11 cellular contexts compared by ENCODE assay signal in the genomic region with DNA sequence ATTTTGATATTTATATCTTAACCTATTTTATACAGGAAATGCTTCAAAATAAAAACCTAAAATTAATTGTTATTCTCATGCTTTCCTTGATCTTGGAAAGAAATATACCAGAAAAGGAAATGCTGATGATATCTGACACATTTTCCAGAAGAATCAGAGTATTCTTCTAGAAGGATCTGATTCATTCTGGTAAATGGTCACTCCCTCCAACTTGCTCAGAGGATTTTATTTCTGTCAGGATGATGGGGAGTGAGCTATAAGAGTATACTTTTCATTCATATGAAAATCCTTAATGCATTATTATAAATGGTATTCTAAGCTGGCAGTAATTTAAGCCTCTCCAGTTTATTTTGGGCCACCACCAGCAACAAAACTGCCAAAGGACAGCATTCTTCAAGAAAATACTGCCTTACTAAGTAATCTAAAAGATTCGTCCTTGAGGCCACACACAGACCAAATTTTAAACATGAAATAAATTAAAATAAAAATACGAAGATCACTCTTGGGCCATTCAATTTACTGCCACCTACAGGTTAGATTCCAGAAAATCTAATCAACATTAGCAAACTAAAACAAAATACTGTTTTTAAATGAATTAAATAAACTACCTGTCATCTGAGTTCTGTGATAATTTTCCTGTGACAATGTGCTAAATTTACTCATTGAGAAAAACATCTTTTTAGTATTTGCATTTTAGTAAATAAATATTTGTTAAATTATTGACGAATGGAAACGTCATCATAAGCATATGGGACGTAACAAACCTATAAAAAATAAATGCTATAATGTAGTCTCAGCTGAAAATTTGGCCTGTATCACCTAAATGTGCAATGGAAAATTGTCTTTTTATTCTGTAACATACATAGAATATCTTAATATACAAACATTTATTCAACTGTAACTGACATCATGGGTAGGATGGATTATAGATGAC.
DNase-seq lines count a peak whose midpoint lies in the region; ATAC-seq, FAIRE-seq and TF ChIP-seq lines count a peak whose summit lies in the region.
"Had no signal": no experiment of that assay in that cellular context is flagged by ENCODE, and none has a peak within 500 bp of the region (broad histone marks: within the 10 kb centered on the region; RNA-seq: fewer than 3 reads in every experiment).

No MANE protein-coding gene starts in this region.

- WGBS in A549 (ENCODE audit: missing lambda C conversion rate): 56% methylated on average over 5 of the region's 5 CpGs
- WGBS in gastroesophageal sphincter (ENCODE audit: low coverage in 1 of 2), 2 donors: 31 to 54% methylated on average over 5 of the region's 5 CpGs

- no peak overlapping the region for H3K27ac ChIP-seq in A549
- peak overlapping the region in 2 of 4 donors; percentile 17 to 36 for H3K27ac ChIP-seq in gastroesophageal sphincter

- peaks cover 6% of the 10 kb centered on the region for H3K4me1 ChIP-seq in A549
- H3K4me1 ChIP-seq in adipocyte (ENCODE audit: control insufficient read depth, insufficient read depth, low read length): peaks cover 29% of the 10 kb centered on the region
- H3K4me1 ChIP-seq in gastroesophageal sphincter: peaks cover 6 to 40% (median 8%) of the 10 kb centered on the region in 3 donors

- FAIRE-seq in A549 (lab: Jason Lieb, UNC): no peak

- peak; percentile 57 for TF ChIP-seq CTCF in A549 (IDR thresholded peaks at IDR 0.05)
- TF ChIP-seq CTCF in GM12873 (IDR thresholded peaks at IDR 0.05; ENCODE audit: insufficient read depth, low read depth, low read length, missing control alignments): peak; percentile 21
- peak in 3 of 4 experiments; percentile 20 to 43 (median 23) for TF ChIP-seq CTCF in gastroesophageal sphincter (IDR thresholded peaks at IDR 0.05)

- H3K9ac ChIP-seq in adipocyte (ENCODE audit: low read length): peak overlapping the region; percentile 30

- POLR2A ChIA-PET in A549 (lab: Yijun Ruan, JAX): no interaction called here

- TF ChIP-seq RAD21 in A549 (conservative IDR thresholded peaks at IDR 0.05 in 1 of 2, IDR thresholded peaks at IDR 0.05 in 1 of 2): peak; percentile 19 to 34; a peak in 3 of 5 replicates

- peaks cover 3% of the 10 kb centered on the region for H3K36me3 ChIP-seq in adipocyte (ENCODE audit: control insufficient read depth, insufficient read depth, low read length, severe bottlenecking)
- H3K36me3 ChIP-seq in gastroesophageal sphincter: no peaks in the 10 kb centered on the region
- H3K36me3 ChIP-seq: sigmoid colon had no signal

- no peak for TF ChIP-seq POLR2A in A549 (IDR thresholded peaks at IDR 0.05; ENCODE audit: low read length)
- TF ChIP-seq POLR2A in gastroesophageal sphincter (IDR thresholded peaks at IDR 0.05): no peak

- H3K4me2 ChIP-seq in A549: peak overlapping the region; percentile 6; the same call in 1 of the 3 replicates

- CTCF ChIA-PET in A549 (lab: Yijun Ruan, JAX): interaction anchor here (1.5 to 1.9 kb wide), 2 partner anchors 10 to 72 kb away, joined by 4 to 7 read pairs; a partner anchor contains a TSS

- no peak for ATAC-seq in A549
- no peak for ATAC-seq in gastroesophageal sphincter
- ATAC-seq in GM21360 (IDR thresholded peaks at IDR 0.05; ENCODE audit: unreplicated experiment): no peak

- DNase-seq in A549 (ENCODE audit: low read depth in 1 of 2, low spot score in 1 of 2) (no peak), adipocyte (ENCODE audit: low read depth) (peak; percentile 62), SKM-1 (lab: John Stamatoyannopoulos, UW; ENCODE audit: unreplicated experiment) (no peak), DMS79 (lab: John Stamatoyannopoulos, UW) (no peak), cortex of kidney (lab: John Stamatoyannopoulos, UW) (no peak)
- DNase-seq: activated CD4-positive, alpha-beta T cell treated with anti-CD3 and anti-CD28 coated beads, Interleukin-2, amount 10 ng/mL, durations not matched to agents 24 days and 14 days; stimulated activated naive CD4-positive, alpha-beta T cell had no signal

- no peak for TF ChIP-seq EP300 in A549 (IDR thresholded peaks at IDR 0.05)
- no peak for TF ChIP-seq EP300 in gastroesophageal sphincter (IDR thresholded peaks at IDR 0.05)

- H3K27me3 ChIP-seq in adipocyte (replicated peaks; ENCODE audit: control insufficient read depth, insufficient read depth, low read length) (no peaks in the 10 kb centered on the region), gastroesophageal sphincter (no peaks in the 10 kb centered on the region)
- H3K27me3 ChIP-seq: sigmoid colon had no signal

- H3K4me3 ChIP-seq in A549 (no peak overlapping the region), adipocyte (ENCODE audit: low read length) (no peak overlapping the region), gastroesophageal sphincter (no peak overlapping the region)
- H3K4me3 ChIP-seq: sigmoid colon had no signal

- H3K9me3 ChIP-seq in A549 (no peaks in the 10 kb centered on the region), adipocyte (ENCODE audit: control insufficient read depth, low read length) (no peaks in the 10 kb centered on the region), gastroesophageal sphincter (no peaks in the 10 kb centered on the region)
- H3K9me3 ChIP-seq: sigmoid colon had no signal

TF ChIP-seq in A549, 52 proteins besides CTCF, POLR2A, EP300 and RAD21:
- TF ChIP-seq SMC3 (IDR thresholded peaks at IDR 0.05): peak; percentile 22; the same call in 1 of the 3 replicates
- TF ChIP-seq CBX8 (IDR thresholded peaks at IDR 0.05): no peak
- TF ChIP-seq ZC3H11A (IDR thresholded peaks at IDR 0.05): no peak
- TF ChIP-seq MYC (IDR thresholded peaks at IDR 0.05; ENCODE audit: borderline replicate concordance, low read length): no peak
- TF ChIP-seq ESRRA (IDR thresholded peaks at IDR 0.05; ENCODE audit: borderline replicate concordance, low read length): no peak
- TF ChIP-seq HOXB5 (CRISPR knock-in tag; IDR thresholded peaks at IDR 0.05): no peak
